Comparison of ENCODE assay signal across 1 cellular context in genomic region chr1:248837794-248838356, GRCh38.
TF ChIP-seq lines count a peak whose summit lies in the region.

Gene ZNF672, plus strand, starts transcription at chr1:248838224. Its CDS starts 9,051 bp downstream, at chr1:248847275.

TF ChIP-seq in HepG2, 621 proteins besides CTCF, POLR2A, EP300 and RAD21 (continued from another document and continues in another):
- TF ChIP-seq ZNF784 (CRISPR knock-in tag; IDR thresholded peaks at IDR 0.05; ENCODE audit: borderline replicate concordance) (no peak), ZNF629 (CRISPR knock-in tag; conservative IDR thresholded peaks at IDR 0.05) (peak; percentile 37; the same call in 1 of the 2 replicates), MLXIP (CRISPR knock-in tag; IDR thresholded peaks at IDR 0.05; ENCODE audit: borderline replicate concordance) (no peak), RFX5 (IDR thresholded peaks at IDR 0.05; ENCODE audit: low read depth, low read length) (peak; percentile 98), TFDP2 (CRISPR knock-in tag; IDR thresholded peaks at IDR 0.05) (peak; percentile 95), CREB1 (IDR thresholded peaks at IDR 0.05) (peak; percentile 88), CREB1 (CRISPR knock-in tag; IDR thresholded peaks at IDR 0.05) (no peak), ZNF441 (CRISPR knock-in tag; IDR thresholded peaks at IDR 0.05; ENCODE audit: borderline replicate concordance) (peak; percentile 28; the same call in 1 of the 2 replicates), ETV5 (CRISPR knock-in tag; IDR thresholded peaks at IDR 0.05; ENCODE audit: borderline replicate concordance) (peak; percentile 55; the same call in 1 of the 2 replicates), SP1 (IDR thresholded peaks at IDR 0.05) (no peak), SP1 (CRISPR knock-in tag; IDR thresholded peaks at IDR 0.05) (peak; percentile 77), ZNF343 (CRISPR knock-in tag; IDR thresholded peaks at IDR 0.05) (no peak), ZGPAT (CRISPR knock-in tag; IDR thresholded peaks at IDR 0.05) (no peak; the same call in 1 of the 2 replicates), HMGXB4 (CRISPR knock-in tag; IDR thresholded peaks at IDR 0.05; ENCODE audit: borderline replicate concordance in 1 of 2, low read depth in 1 of 2) (no peak), CENPBD1 (CRISPR knock-in tag; IDR thresholded peaks at IDR 0.05; ENCODE audit: borderline replicate concordance, low read depth) (no peak), PAXIP1 (CRISPR knock-in tag; conservative IDR thresholded peaks at IDR 0.05) (no peak; the same call in 1 of the 2 replicates), HNF4A (CRISPR knock-in tag; IDR thresholded peaks at IDR 0.05) (0 out of 2 replicates have a peak, but pooled peaks have one; percentile 4), ZSCAN12 (CRISPR knock-in tag; IDR thresholded peaks at IDR 0.05) (no peak), KDM6A (CRISPR knock-in tag; IDR thresholded peaks at IDR 0.05; ENCODE audit: low read depth) (no peak), SAFB2 (CRISPR knock-in tag; IDR thresholded peaks at IDR 0.05; ENCODE audit: borderline replicate concordance, low read depth) (0 out of 2 replicates have a peak, but pooled peaks have one; percentile 5), MED13 (CRISPR knock-in tag; IDR thresholded peaks at IDR 0.05) (no peak), PREB (CRISPR knock-in tag; IDR thresholded peaks at IDR 0.05) (no peak), TCF12 (IDR thresholded peaks at IDR 0.05) (no peak), TCF12 (CRISPR knock-in tag; IDR thresholded peaks at IDR 0.05) (0 out of 2 replicates have a peak, but pooled peaks have one; percentile 31), ZMAT3 (CRISPR knock-in tag; conservative IDR thresholded peaks at IDR 0.05) (no peak), ZNF567 (CRISPR knock-in tag; IDR thresholded peaks at IDR 0.05; ENCODE audit: borderline replicate concordance) (no peak), ZNF710 (CRISPR knock-in tag; IDR thresholded peaks at IDR 0.05; ENCODE audit: borderline replicate concordance) (no peak), KDM5A (IDR thresholded peaks at IDR 0.05; ENCODE audit: borderline replicate concordance, low read length) (peak; percentile 18; the same call in 1 of the 2 replicates), SMC3 (IDR thresholded peaks at IDR 0.05; ENCODE audit: low read length) (no peak), FOXO1 (CRISPR knock-in tag; IDR thresholded peaks at IDR 0.05) (no peak), ELF4 (CRISPR knock-in tag; IDR thresholded peaks at IDR 0.05; ENCODE audit: borderline replicate concordance) (peak; percentile 72; the same call in 1 of the 2 replicates), ZNF75D (CRISPR knock-in tag; IDR thresholded peaks at IDR 0.05; ENCODE audit: borderline replicate concordance) (no peak), ZC3H4 (CRISPR knock-in tag; IDR thresholded peaks at IDR 0.05; ENCODE audit: borderline replicate concordance) (no peak), POGK (CRISPR knock-in tag; conservative IDR thresholded peaks at IDR 0.05) (peak; percentile 24; the same call in 1 of the 2 replicates), ZNF883 (CRISPR knock-in tag; IDR thresholded peaks at IDR 0.05; ENCODE audit: not compliant biosample characterization) (no peak), RAD51 (IDR thresholded peaks at IDR 0.05; ENCODE audit: borderline replicate concordance) (no peak), ZBTB8A (CRISPR knock-in tag; IDR thresholded peaks at IDR 0.05; ENCODE audit: borderline replicate concordance, low read depth) (no peak), ZNF263 (CRISPR knock-in tag; IDR thresholded peaks at IDR 0.05) (no peak), ZNF547 (CRISPR knock-in tag; IDR thresholded peaks at IDR 0.05) (no peak), ATF4 (CRISPR knock-in tag; IDR thresholded peaks at IDR 0.05) (0 out of 4 replicates have a peak, but pooled peaks of 1 of the 2 experiments have one; percentile 26), RELA (CRISPR knock-in tag; IDR thresholded peaks at IDR 0.05) (no peak), E2F1 (CRISPR knock-in tag; IDR thresholded peaks at IDR 0.05) (peak; percentile 94)
